In genomic region chr10:55500931-55501559, GRCh38 we compare ENCODE assay signal across 8 cellular contexts.
DNase-seq lines count a peak whose midpoint lies in the region; ATAC-seq and TF ChIP-seq lines count a peak whose summit lies in the region.

No MANE protein-coding gene starts in this region.

- DNase-seq in heart left ventricle (peak in 1 of 5 donors; percentile 17), Right ventricle myocardium superior (no peak), SJCRH30 (peak; percentile 8 to 43), iPS-NIHi7 (ENCODE audit: extremely low spot score) (peak; percentile 51), anterior cingulate cortex (lab: John Stamatoyannopoulos, UW) (no peak)

- ATAC-seq in heart left ventricle (no peak), Right ventricle myocardium superior (ENCODE audit: poor library complexity) (no peak), HG03354 (IDR thresholded peaks at IDR 0.05; ENCODE audit: poor library complexity, severe bottlenecking, unreplicated experiment) (peak; percentile 88), GM19395 (IDR thresholded peaks at IDR 0.05; ENCODE audit: unreplicated experiment) (no peak)
- ATAC-seq in activated CD4-positive, CD25-positive, alpha-beta regulatory T cell treated with anti-CD3 and anti-CD28 coated beads, Interleukin-2, amount 50 U/mL, for 24 hours: no peak

- peak; percentile 36 to 70 (median 57) for TF ChIP-seq CTCF in heart left ventricle (IDR thresholded peaks at IDR 0.05)

- TF ChIP-seq POLR2A in heart left ventricle (IDR thresholded peaks at IDR 0.05): no peak

- H3K9me3 ChIP-seq in heart left ventricle (no peaks in the 10 kb centered on the region), SJCRH30 (replicated peaks) (no peaks in the 10 kb centered on the region)

- no peaks in the 10 kb centered on the region for H3K4me1 ChIP-seq in heart left ventricle
- H3K4me1 ChIP-seq in SJCRH30: no peaks in the 10 kb centered on the region

- H3K36me3 ChIP-seq in heart left ventricle (no peaks in the 10 kb centered on the region), SJCRH30 (no peaks in the 10 kb centered on the region)

- 4 to 10% (median 8%) methylated on average over 1 of the region's 1 CpG for WGBS in heart left ventricle, 4 donors

- H3K27ac ChIP-seq in heart left ventricle (no peak overlapping the region), SJCRH30 (no peak overlapping the region)

- no peak overlapping the region for H3K4me3 ChIP-seq in heart left ventricle
- H3K4me3 ChIP-seq in SJCRH30: no peak overlapping the region

- H3K27me3 ChIP-seq in heart left ventricle (no peaks in the 10 kb centered on the region), SJCRH30 (no peaks in the 10 kb centered on the region)

- intact Hi-C loops in heart left ventricle (cut with DNase I) (loop anchor here in 8 of 10 donors (2.0 to 10.0 kb wide), 7 partner anchors 214 to 416 kb away; no protein-coding TSS in a partner anchor), Right ventricle myocardium superior (cut with DNase I) (no loop called here)

Comparison
In these comparisons a context has a peak if more than half of its experiments do, and no peak if none do; other contexts are left out.
1. DNase-seq: peak in SJCRH30 (2 of 2) and iPS-NIHi7 (single experiment); none in Right ventricle myocardium superior (single experiment) and anterior cingulate cortex (0 of 58).